Comparison of ENCODE assay signal across 43 cellular contexts in the genomic region with DNA sequence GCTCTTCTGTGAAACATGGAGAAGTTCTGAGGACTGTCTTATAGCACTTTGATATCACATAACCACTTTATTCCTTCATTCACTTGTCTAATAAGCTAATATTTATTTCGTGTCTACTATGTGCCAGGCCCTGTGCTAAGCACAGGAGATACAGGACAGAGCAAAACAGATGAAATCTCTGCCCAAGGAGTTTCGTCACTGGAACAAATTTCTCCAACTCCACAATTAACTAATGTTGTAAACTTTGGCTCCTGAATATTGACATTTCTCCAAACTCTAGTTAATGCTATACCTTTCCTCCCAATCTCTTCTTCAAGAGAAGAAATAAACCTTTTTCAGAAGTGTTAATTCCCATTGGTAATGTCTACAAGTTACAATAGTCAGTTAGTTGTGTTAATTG. TPM values are rescaled to one million over a fixed set of nuclear protein-coding genes. Genes with fewer than 3 reads are reported as not detected.
"Had no signal": no experiment of that assay in that cellular context is flagged by ENCODE, and none has a peak within 500 bp of the region (broad histone marks: within the 10 kb centered on the region; RNA-seq: fewer than 3 reads in every experiment).

No MANE protein-coding gene starts in this region.

- H3K27me3 ChIP-seq: adrenal gland, ascending aorta, body of pancreas, brain microvascular endothelial cell, breast epithelium, cardiac muscle cell had no signal

- H3K4me3 Mint-ChIP-seq: activated naive CD4-positive, alpha-beta T cell treated with anti-CD3 and anti-CD28 coated beads for 36 hours; activated naive CD4-positive, alpha-beta T cell treated with anti-CD3 and anti-CD28 coated beads, Interleukin-2, amount 10 ng/mL, durations not matched to agents 7 days and 5 days; activated naive CD4-positive, alpha-beta T cell treated with anti-CD3 and anti-CD28 coated beads, Interleukin-2, amount 50 U/mL, for 24 hours; activated naive CD8-positive, alpha-beta T cell; activated naive CD8-positive, alpha-beta T cell treated with anti-CD3 and anti-CD28 coated beads for 36 hours; activated naive CD8-positive, alpha-beta T cell treated with anti-CD3 and anti-CD28 coated beads, Interleukin-2, amount 10 ng/mL, durations not matched to agents 7 days and 5 days; activated naive CD8-positive, alpha-beta T cell treated with anti-CD3 and anti-CD28 coated beads, Interleukin-2, amount 50 U/mL, for 24 hours; activated T-cell treated with anti-CD3 and anti-CD28 coated beads, Interleukin-2, amount 50 U/mL, for 24 hours; activated T-cell treated with anti-CD3 and anti-CD28 coated beads, Interleukin-2, amount 50 U/mL, for 4 hours; activated T-helper 1 cell treated with anti-CD3 and anti-CD28 coated beads, Interleukin-12 subunit alpha, Interleukin-12 subunit beta, Interleukin-2, Interleukin-4 antibody, amounts not matched to agents 30 ng/mL and 10 ng/mL and 1 ng/mL, durations not matched to agents 14 hours and 24 hours and 36 hours; activated T-helper 17 cell treated with anti-CD3 and anti-CD28 coated beads, Interleukin-2, amount 50 U/mL, for 72 hours; brain; central memory CD8-positive, alpha-beta T cell had no signal

- H3K36me3 ChIP-seq: adrenal gland, ascending aorta, brain microvascular endothelial cell, breast epithelium, cardiac muscle cell had no signal

- H3K36me3 Mint-ChIP-seq: activated naive CD4-positive, alpha-beta T cell treated with anti-CD3 and anti-CD28 coated beads, Interleukin-2, amount 10 ng/mL, durations not matched to agents 7 days and 5 days; activated naive CD4-positive, alpha-beta T cell treated with anti-CD3 and anti-CD28 coated beads, Interleukin-2, amount 50 U/mL, for 24 hours; activated naive CD4-positive, alpha-beta T cell treated with anti-CD3 and anti-CD28 coated beads, Interleukin-2, amount 50 U/mL, for 72 hours; activated naive CD8-positive, alpha-beta T cell; activated naive CD8-positive, alpha-beta T cell treated with anti-CD3 and anti-CD28 coated beads for 36 hours; activated naive CD8-positive, alpha-beta T cell treated with anti-CD3 and anti-CD28 coated beads, Interleukin-2, amount 10 ng/mL, durations not matched to agents 7 days and 5 days; brain had no signal

- H3K4me1 Mint-ChIP-seq: activated naive CD4-positive, alpha-beta T cell treated with anti-CD3 and anti-CD28 coated beads, Interleukin-2, amount 10 ng/mL, durations not matched to agents 7 days and 5 days; activated naive CD4-positive, alpha-beta T cell treated with anti-CD3 and anti-CD28 coated beads, Interleukin-2, amount 50 U/mL, for 24 hours; activated naive CD8-positive, alpha-beta T cell treated with anti-CD3 and anti-CD28 coated beads for 36 hours; activated naive CD8-positive, alpha-beta T cell treated with anti-CD3 and anti-CD28 coated beads, Interleukin-2, amount 10 ng/mL, durations not matched to agents 7 days and 5 days; activated naive CD8-positive, alpha-beta T cell treated with anti-CD3 and anti-CD28 coated beads, Interleukin-2, amount 50 U/mL, for 24 hours; activated T-helper 17 cell treated with anti-CD3 and anti-CD28 coated beads, Interleukin-2, amount 50 U/mL, for 72 hours; brain; central memory CD8-positive, alpha-beta T cell had no signal

- H3K9me3 Mint-ChIP-seq: activated naive CD4-positive, alpha-beta T cell treated with anti-CD3 and anti-CD28 coated beads for 36 hours; activated naive CD4-positive, alpha-beta T cell treated with anti-CD3 and anti-CD28 coated beads, Interleukin-2, amount 10 ng/mL, durations not matched to agents 7 days and 5 days; activated naive CD4-positive, alpha-beta T cell treated with anti-CD3 and anti-CD28 coated beads, Interleukin-2, amount 50 U/mL, for 24 hours; activated naive CD4-positive, alpha-beta T cell treated with anti-CD3 and anti-CD28 coated beads, Interleukin-2, amount 50 U/mL, for 72 hours; activated naive CD8-positive, alpha-beta T cell treated with anti-CD3 and anti-CD28 coated beads for 36 hours; activated naive CD8-positive, alpha-beta T cell treated with anti-CD3 and anti-CD28 coated beads, Interleukin-2, amount 10 ng/mL, durations not matched to agents 7 days and 5 days; activated naive CD8-positive, alpha-beta T cell treated with anti-CD3 and anti-CD28 coated beads, Interleukin-2, amount 50 U/mL, for 24 hours; activated T-cell treated with anti-CD3 and anti-CD28 coated beads, Interleukin-2, amount 50 U/mL, for 24 hours; activated T-cell treated with anti-CD3 and anti-CD28 coated beads, Interleukin-2, amount 50 U/mL, for 4 hours; activated T-helper 1 cell treated with anti-CD3 and anti-CD28 coated beads, Interleukin-12 subunit alpha, Interleukin-12 subunit beta, Interleukin-2, Interleukin-4 antibody, amounts not matched to agents 30 ng/mL and 10 ng/mL and 1 ng/mL, durations not matched to agents 14 hours and 24 hours and 36 hours; activated T-helper 2 cell treated with anti-CD3 and anti-CD28 coated beads, Interferon-gamma antibody, Interleukin-2, Interleukin-4, amounts not matched to agents 10 μg/mL and 5 μg/mL and 100 μg/mL, durations not matched to agents 14 hours and 24 hours and 36 hours; central memory CD8-positive, alpha-beta T cell had no signal

- H3K4me3 ChIP-seq: adrenal gland, ascending aorta, body of pancreas, breast epithelium, cardiac muscle cell had no signal

- H3K9me3 ChIP-seq: adrenal gland, ascending aorta, body of pancreas had no signal

- ATAC-seq: activated naive CD4-positive, alpha-beta T cell treated with anti-CD3 and anti-CD28 coated beads, Interleukin-2, amount 50 U/mL, for 72 hours; activated naive CD8-positive, alpha-beta T cell treated with anti-CD3 and anti-CD28 coated beads, Interleukin-2, amount 50 U/mL, for 24 hours; activated T-cell treated with anti-CD3 and anti-CD28 coated beads, Interleukin-2, amount 50 U/mL, for 4 hours; activated T-helper 17 cell treated with anti-CD3 and anti-CD28 coated beads, Interleukin-2, amount 50 U/mL, for 72 hours; body of pancreas had no signal

- DNase-seq: activated effector memory CD4-positive, alpha-beta T cell treated with anti-CD3 and anti-CD28 coated beads, Interleukin-2, amount 50 U/mL, for 16 hours; activated effector memory CD4-positive, alpha-beta T cell treated with Interleukin-2 at 50 U/mL for 16 hours; activated gamma-delta T cell; activated gamma-delta T cell treated with Interleukin-2 at 50 U/mL for 16 hours; activated naive CD4-positive, alpha-beta T cell; activated naive CD4-positive, alpha-beta T cell treated with anti-CD3 and anti-CD28 coated beads for 36 hours; activated naive CD4-positive, alpha-beta T cell treated with anti-CD3 and anti-CD28 coated beads, Interleukin-2, amount 10 ng/mL, durations not matched to agents 7 days and 5 days; activated naive CD4-positive, alpha-beta T cell treated with anti-CD3 and anti-CD28 coated beads, Interleukin-2, amount 50 U/mL, for 16 hours; activated naive CD4-positive, alpha-beta T cell treated with Interleukin-2 at 50 U/mL for 16 hours; activated naive CD8-positive, alpha-beta T cell treated with anti-CD3 and anti-CD28 coated beads for 36 hours; activated naive CD8-positive, alpha-beta T cell treated with anti-CD3 and anti-CD28 coated beads, Interleukin-2, amount 10 ng/mL, durations not matched to agents 7 days and 5 days; activated naive CD8-positive, alpha-beta T cell treated with anti-CD3 and anti-CD28 coated beads, Interleukin-2, amount 50 U/mL, for 24 hours; activated T-cell treated with anti-CD3 and anti-CD28 coated beads for 4 hours; activated T-cell treated with anti-CD3 and anti-CD28 coated beads, Interleukin-2, amount 50 U/mL, for 24 hours; activated T-cell treated with anti-CD3 and anti-CD28 coated beads, Interleukin-2, amount 50 U/mL, for 4 hours; activated T-cell treated with anti-CD3 and anti-CD28 coated beads, Interleukin-2, amount 50 U/mL, for 48 hours; adrenal gland; amniotic stem cell; amygdala; anterior cingulate cortex; aorta; body of pancreas; brain microvascular endothelial cell; caudate nucleus; central memory CD4-positive, alpha-beta T cell; cerebellar nuclear complex had no signal

- H3K27ac Mint-ChIP-seq: activated naive CD4-positive, alpha-beta T cell treated with anti-CD3 and anti-CD28 coated beads for 36 hours; activated naive CD4-positive, alpha-beta T cell treated with anti-CD3 and anti-CD28 coated beads, Interleukin-2, amount 10 ng/mL, durations not matched to agents 7 days and 5 days; activated naive CD4-positive, alpha-beta T cell treated with anti-CD3 and anti-CD28 coated beads, Interleukin-2, amount 50 U/mL, for 24 hours; activated naive CD4-positive, alpha-beta T cell treated with anti-CD3 and anti-CD28 coated beads, Interleukin-2, amount 50 U/mL, for 72 hours; activated naive CD8-positive, alpha-beta T cell; activated naive CD8-positive, alpha-beta T cell treated with anti-CD3 and anti-CD28 coated beads for 36 hours; activated naive CD8-positive, alpha-beta T cell treated with anti-CD3 and anti-CD28 coated beads, Interleukin-2, amount 10 ng/mL, durations not matched to agents 7 days and 5 days; activated naive CD8-positive, alpha-beta T cell treated with anti-CD3 and anti-CD28 coated beads, Interleukin-2, amount 50 U/mL, for 24 hours; activated T-cell treated with anti-CD3 and anti-CD28 coated beads, Interleukin-2, amount 50 U/mL, for 24 hours; activated T-helper 1 cell treated with anti-CD3 and anti-CD28 coated beads, Interleukin-12 subunit alpha, Interleukin-12 subunit beta, Interleukin-2, Interleukin-4 antibody, amounts not matched to agents 30 ng/mL and 10 ng/mL and 1 ng/mL, durations not matched to agents 14 hours and 24 hours and 36 hours; activated T-helper 17 cell treated with anti-CD3 and anti-CD28 coated beads, Interleukin-2, amount 50 U/mL, for 72 hours; activated T-helper 2 cell treated with anti-CD3 and anti-CD28 coated beads, Interferon-gamma antibody, Interleukin-2, Interleukin-4, amounts not matched to agents 10 μg/mL and 5 μg/mL and 100 μg/mL, durations not matched to agents 14 hours and 24 hours and 36 hours; brain had no signal

- FAIRE-seq: astrocyte, bronchial epithelial cell had no signal

- H3K27ac ChIP-seq: adrenal gland, ascending aorta, body of pancreas, brain microvascular endothelial cell, breast epithelium, cardiac muscle cell had no signal

- H3K27me3 Mint-ChIP-seq: activated naive CD4-positive, alpha-beta T cell treated with anti-CD3 and anti-CD28 coated beads, Interleukin-2, amount 10 ng/mL, durations not matched to agents 7 days and 5 days; brain had no signal

- H3K4me1 ChIP-seq: adrenal gland, ascending aorta, body of pancreas, breast epithelium had no signal

RNA-seq across cellular contexts. Expression of a gene that starts 24.8 kb away (rescaled TPM):
- total RNA-seq: activated naive CD4-positive, alpha-beta T cell treated with anti-CD3 and anti-CD28 coated beads for 36 hours; activated naive CD4-positive, alpha-beta T cell treated with anti-CD3 and anti-CD28 coated beads, Interleukin-2, amount 50 U/mL, for 72 hours; activated naive CD8-positive, alpha-beta T cell treated with anti-CD3 and anti-CD28 coated beads for 36 hours; activated naive CD8-positive, alpha-beta T cell treated with anti-CD3 and anti-CD28 coated beads, Interleukin-2, amount 10 ng/mL, durations not matched to agents 7 days and 5 days; activated T-cell treated with anti-CD3 and anti-CD28 coated beads, Interleukin-2, amount 50 U/mL, for 4 hours; activated T-helper 1 cell treated with anti-CD3 and anti-CD28 coated beads, Interleukin-12 subunit alpha, Interleukin-12 subunit beta, Interleukin-2, Interleukin-4 antibody, amounts not matched to agents 30 ng/mL and 10 ng/mL and 1 ng/mL, durations not matched to agents 14 hours and 24 hours and 36 hours; activated T-helper 17 cell treated with anti-CD3 and anti-CD28 coated beads, Interleukin-2, amount 50 U/mL, for 72 hours; activated T-helper 2 cell treated with anti-CD3 and anti-CD28 coated beads, Interferon-gamma antibody, Interleukin-2, Interleukin-4, amounts not matched to agents 10 μg/mL and 5 μg/mL and 100 μg/mL, durations not matched to agents 14 hours and 24 hours and 36 hours; adrenal gland; aorta; ascending aorta; astrocyte; body of pancreas; breast epithelium; bronchial epithelial cell; cardiac muscle cell; cardiac septum; chondrocyte had no signal
- polyA plus RNA-seq: adipose tissue, adrenal gland, aorta, cardiac muscle cell had no signal

RNA-seq across cellular contexts. Expression of a gene that starts 27.0 kb away (rescaled TPM):
- total RNA-seq: activated naive CD4-positive, alpha-beta T cell treated with anti-CD3 and anti-CD28 coated beads for 36 hours; activated naive CD4-positive, alpha-beta T cell treated with anti-CD3 and anti-CD28 coated beads, Interleukin-2, amount 50 U/mL, for 72 hours; activated naive CD8-positive, alpha-beta T cell treated with anti-CD3 and anti-CD28 coated beads for 36 hours; activated naive CD8-positive, alpha-beta T cell treated with anti-CD3 and anti-CD28 coated beads, Interleukin-2, amount 10 ng/mL, durations not matched to agents 7 days and 5 days; activated T-helper 1 cell treated with anti-CD3 and anti-CD28 coated beads, Interleukin-12 subunit alpha, Interleukin-12 subunit beta, Interleukin-2, Interleukin-4 antibody, amounts not matched to agents 30 ng/mL and 10 ng/mL and 1 ng/mL, durations not matched to agents 14 hours and 24 hours and 36 hours; activated T-helper 17 cell treated with anti-CD3 and anti-CD28 coated beads, Interleukin-2, amount 50 U/mL, for 72 hours; activated T-helper 2 cell treated with anti-CD3 and anti-CD28 coated beads, Interferon-gamma antibody, Interleukin-2, Interleukin-4, amounts not matched to agents 10 μg/mL and 5 μg/mL and 100 μg/mL, durations not matched to agents 14 hours and 24 hours and 36 hours; aorta; ascending aorta; astrocyte; breast epithelium; bronchial epithelial cell; cardiac muscle cell; cardiac septum; cerebellum; chondrocyte had no signal
- polyA plus RNA-seq: aorta, cardiac muscle cell had no signal
